In genomic region chrX:41275661-41276609, GRCh38 we compare ENCODE assay signal across 8 cellular contexts. TPM values are rescaled to one million over a fixed set of nuclear protein-coding genes. Genes with fewer than 3 reads are reported as not detected.
DNase-seq lines count a peak whose midpoint lies in the region; ATAC-seq and TF ChIP-seq lines count a peak whose summit lies in the region.

No MANE protein-coding gene starts in this region.

- H3K9me2 ChIP-seq in PC-3 (replicated peaks; ENCODE audit: low read length) = no peaks in the 10 kb centered on the region

- peaks cover 7% of the 10 kb centered on the region; the same call in 1 of the 2 replicates for H3K4me1 ChIP-seq in PC-3 (ENCODE audit: insufficient read depth, low read length)
- H3K4me1 ChIP-seq in gastroesophageal sphincter = peaks cover 0 to 15% (median 9%) of the 10 kb centered on the region in 3 donors
- H3K4me1 ChIP-seq in neural progenitor cell = peaks cover 9% of the 10 kb centered on the region
- peaks cover 0 to 4% of the 10 kb centered on the region in 2 donors for H3K4me1 ChIP-seq in thyroid gland

- no peak for TF ChIP-seq EP300 in gastroesophageal sphincter (IDR thresholded peaks at IDR 0.05)

- peaks cover 14% of the 10 kb centered on the region for H3K4me1 Mint-ChIP-seq in neural progenitor cell

- 2% methylated on average over 11 of the region's 54 CpGs; no CpG with 5 or more reads in 1 of the 2 donors for WGBS in gastroesophageal sphincter (ENCODE audit: low coverage in 1 of 2), 2 donors
- WGBS in thyroid gland, 2 donors = 0 to 1% methylated on average over 10 to 16 of the region's 54 CpGs

- H3K9ac ChIP-seq in PC-3 (ENCODE audit: low read length) = peak overlapping the region; percentile 71
- no peak overlapping the region for H3K9ac ChIP-seq in neural progenitor cell

- TF ChIP-seq POLR2A in gastroesophageal sphincter (IDR thresholded peaks at IDR 0.05) = no peak
- peak in 1 of 2 donors; percentile 13 for TF ChIP-seq POLR2A in thyroid gland (IDR thresholded peaks at IDR 0.05)

- DNase-seq in GM12864 (ENCODE audit: low read depth) (no peak), PC-3 (peak; percentile 53), neural progenitor cell (ENCODE audit: low spot score) (peak; percentile 62), thyroid gland (peak; percentile 63 to 72), NAMALWA (ENCODE audit: low spot score) (no peak)
- peak; percentile 1 to 44 (median 9) for DNase-seq in activated naive CD4-positive, alpha-beta T cell (lab: John Stamatoyannopoulos, UW)

- H3K27ac ChIP-seq in PC-3 (ENCODE audit: low read length) (no peak overlapping the region), gastroesophageal sphincter (peak overlapping the region; percentile 64 to 86 (median 78)), neural progenitor cell (no peak overlapping the region), thyroid gland (peak overlapping the region; percentile 29 to 49 (median 31))

- no peak overlapping the region for H3K27ac Mint-ChIP-seq in neural progenitor cell

- H3K4me2 ChIP-seq in PC-3 (ENCODE audit: low read length) = peak overlapping the region; percentile 85
- H3K4me2 ChIP-seq in neural progenitor cell = peak overlapping the region; percentile 68

- no peaks in the 10 kb centered on the region for H3K36me3 Mint-ChIP-seq in neural progenitor cell

- H3K36me3 ChIP-seq in PC-3 (ENCODE audit: low read depth, low read length) (no peaks in the 10 kb centered on the region), gastroesophageal sphincter (no peaks in the 10 kb centered on the region), neural progenitor cell (no peaks in the 10 kb centered on the region), thyroid gland (no peaks in the 10 kb centered on the region)

- peak; percentile 52 for TF ChIP-seq CTCF in GM12864 (IDR thresholded peaks at IDR 0.05; ENCODE audit: low read depth, low read length, missing control alignments)
- peak; percentile 58 for TF ChIP-seq CTCF in PC-3 (conservative IDR thresholded peaks at IDR 0.05; ENCODE audit: low read depth, low read length)
- TF ChIP-seq CTCF in gastroesophageal sphincter (IDR thresholded peaks at IDR 0.05) = peak in 3 of 4 experiments; percentile 40 to 66 (median 48)
- peak; percentile 47 for TF ChIP-seq CTCF in neural progenitor cell (IDR thresholded peaks at IDR 0.05)
- peak in 4 of 6 experiments; percentile 13 to 51 (median 46) for TF ChIP-seq CTCF in thyroid gland (IDR thresholded peaks at IDR 0.05)

- H4K20me1 ChIP-seq in PC-3 (ENCODE audit: low read length) = no peaks in the 10 kb centered on the region
- no peaks in the 10 kb centered on the region for H4K20me1 ChIP-seq in neural progenitor cell (ENCODE audit: low read depth)

- H3K79me2 ChIP-seq in PC-3 (ENCODE audit: low read length) (no peaks in the 10 kb centered on the region), neural progenitor cell (ENCODE audit: low read depth) (no peaks in the 10 kb centered on the region)

- H3K9me3 ChIP-seq in PC-3 (ENCODE audit: low read length) (no peaks in the 10 kb centered on the region), gastroesophageal sphincter (no peaks in the 10 kb centered on the region), neural progenitor cell (ENCODE audit: low read depth) (no peaks in the 10 kb centered on the region), thyroid gland (no peaks in the 10 kb centered on the region)

- H3K27me3 ChIP-seq in PC-3 (ENCODE audit: low read length) (no peaks in the 10 kb centered on the region), gastroesophageal sphincter (no peaks in the 10 kb centered on the region), neural progenitor cell (no peaks in the 10 kb centered on the region), thyroid gland (no peaks in the 10 kb centered on the region)

- H3F3A ChIP-seq in PC-3 (ENCODE audit: low read length, unreplicated experiment) (no peaks in the 10 kb centered on the region), neural progenitor cell (ENCODE audit: low read depth) (no peaks in the 10 kb centered on the region)

- CTCF ChIA-PET in PC-3 (lab: Charles Lee) = no interaction called here

- POLR2A ChIA-PET in PC-3 (lab: Charles Lee; ENCODE audit: unreplicated experiment) = no interaction called here

- peak overlapping the region; percentile 98 for H2AFZ ChIP-seq in PC-3 (ENCODE audit: low read length)
- H2AFZ ChIP-seq in neural progenitor cell (replicated peaks) = peak overlapping the region; percentile 81

- H3K4me3 ChIP-seq in GM12864 (ENCODE audit: low read depth, low read length) = peak overlapping the region; percentile 41
- H3K4me3 ChIP-seq in PC-3 (ENCODE audit: low read length) = peak overlapping the region; percentile 79
- peak overlapping the region; percentile 55 to 57 for H3K4me3 ChIP-seq in gastroesophageal sphincter
- H3K4me3 ChIP-seq in neural progenitor cell = peak overlapping the region; percentile 44
- peak overlapping the region in 2 of 3 donors; percentile 25 to 26 for H3K4me3 ChIP-seq in thyroid gland (replicated peaks in 1 of 3)

- peaks cover 2% of the 10 kb centered on the region for H3K9me3 Mint-ChIP-seq in neural progenitor cell

- peaks cover 4% of the 10 kb centered on the region for H3K27me3 Mint-ChIP-seq in neural progenitor cell (ENCODE audit: insufficient read depth, low read depth)

- no TSS peak for BruUV-seq in PC-3 (replicated peaks; lab: Mats Ljungman, UMichigan)

- peak overlapping the region; percentile 74 for H3K4me3 Mint-ChIP-seq in neural progenitor cell

- intact Hi-C loops in PC-3 (cut with micrococcal nuclease) (loop anchor here (2.0 kb wide), 1 partner anchor 77 kb away; no protein-coding TSS in a partner anchor), thyroid gland (cut with DNase I) (no loop called here)

- ATAC-seq in HG03342 (IDR thresholded peaks at IDR 0.05; ENCODE audit: unreplicated experiment) = peak; percentile 56
- ATAC-seq in PC-3 = peak; percentile 89
- ATAC-seq in gastroesophageal sphincter = peak; percentile 71

RNA-seq across cellular contexts. Expression of gene DDX3X, which starts 58.0 kb away (rescaled TPM):
- total RNA-seq in PC-3 (2014; rRNA removed) = 167 and 185 TPM in 2 replicates
- 100 to 1,000 TPM; 226 to 385 (median 318) TPM for total RNA-seq in gastroesophageal sphincter
- total RNA-seq in neural progenitor cell (ENCODE audit: low replicate concordance) = 216 and 264 TPM in 2 replicates
- total RNA-seq in thyroid gland = 100 to 1,000 TPM; 208 to 295 (median 278) TPM

Comparison
In these comparisons a context has a peak if more than half of its experiments do, and no peak if none do; other contexts are left out.
1. DNase-seq: peak in PC-3 (single experiment), activated naive CD4-positive, alpha-beta T cell (4 of 4), neural progenitor cell (single experiment) and thyroid gland (2 of 2); none in GM12864 (single experiment) and NAMALWA (single experiment).
2. H3K4me3 ChIP-seq: peak in every context shown above with its lines; median percentile 79 in PC-3; 56 in gastroesophageal sphincter; 44 in neural progenitor cell; 41 in GM12864; 26 in thyroid gland.
3. H3K27ac ChIP-seq: peak in gastroesophageal sphincter (4 of 4) and thyroid gland (3 of 3); none in PC-3 (single experiment) and neural progenitor cell (single experiment).
4. Peak in every context shown above with its lines, with median percentiles within 50 percentile points of each other: CTCF ChIP-seq and ATAC-seq.